ENCODE assay signal across 29 cellular contexts in genomic region chr15:60539017-60539416, GRCh38.
A peak's percentile ranks its signal among the peaks of the same experiment; 100 is the strongest.
DNase-seq lines count a peak whose midpoint lies in the region; ATAC-seq lines count a peak whose summit lies in the region.
"Had no signal": no experiment of that assay in that cellular context is flagged by ENCODE, and none has a peak within 500 bp of the region (broad histone marks: within the 10 kb centered on the region; RNA-seq: fewer than 3 reads in every experiment).

No MANE protein-coding gene starts in this region.

- H3K4me1 ChIP-seq in CD4-positive, CD25-positive, alpha-beta regulatory T cell (ENCODE audit: control insufficient read depth, insufficient read depth, low read length, poor library complexity, severe bottlenecking) = peaks cover 95% of the 10 kb centered on the region
- H3K4me1 ChIP-seq in CD8-positive, alpha-beta memory T cell (ENCODE audit: insufficient read depth, low read length) = peaks cover 91% of the 10 kb centered on the region
- H3K4me1 ChIP-seq: BE2C had no signal

- no peaks in the 10 kb centered on the region for H3K9me3 Mint-ChIP-seq in CD4-positive, CD25-positive, alpha-beta regulatory T cell
- no peaks in the 10 kb centered on the region for H3K9me3 Mint-ChIP-seq in CD8-positive, alpha-beta memory T cell
- no peaks in the 10 kb centered on the region for H3K9me3 Mint-ChIP-seq in activated CD4-positive, alpha-beta memory T cell treated with anti-CD3 and anti-CD28 coated beads, Interleukin-2, amount 10 ng/mL, durations not matched to agents 7 days and 5 days
- H3K9me3 Mint-ChIP-seq in immature natural killer cell = no peaks in the 10 kb centered on the region
- H3K9me3 Mint-ChIP-seq: activated naive CD4-positive, alpha-beta T cell treated with anti-CD3 and anti-CD28 coated beads for 36 hours had no signal

- H3K27ac Mint-ChIP-seq in CD4-positive, CD25-positive, alpha-beta regulatory T cell = peak overlapping the region; percentile 63 to 89 (median 75)
- peak overlapping the region; percentile 52 to 99 (median 90) for H3K27ac Mint-ChIP-seq in CD8-positive, alpha-beta memory T cell
- H3K27ac Mint-ChIP-seq in activated CD4-positive, alpha-beta memory T cell treated with anti-CD3 and anti-CD28 coated beads, Interleukin-2, amount 10 ng/mL, durations not matched to agents 7 days and 5 days = peak overlapping the region; percentile 86
- peak overlapping the region; percentile 92 to 99 (median 96) for H3K27ac Mint-ChIP-seq in immature natural killer cell

- H3K4me3 Mint-ChIP-seq in CD4-positive, CD25-positive, alpha-beta regulatory T cell = peak overlapping the region in 3 of 4 donors; percentile 49 to 67 (median 57)
- H3K4me3 Mint-ChIP-seq in CD8-positive, alpha-beta memory T cell = peak overlapping the region; percentile 25 to 79 (median 61)
- no peak overlapping the region for H3K4me3 Mint-ChIP-seq in activated CD4-positive, alpha-beta memory T cell treated with anti-CD3 and anti-CD28 coated beads, Interleukin-2, amount 10 ng/mL, durations not matched to agents 7 days and 5 days
- H3K4me3 Mint-ChIP-seq in immature natural killer cell = peak overlapping the region; percentile 67 to 90 (median 80)

- peaks cover 15% of the 10 kb centered on the region for H3K36me3 ChIP-seq in CD4-positive, CD25-positive, alpha-beta regulatory T cell (ENCODE audit: control insufficient read depth, insufficient read depth, low read length)
- no peaks in the 10 kb centered on the region for H3K36me3 ChIP-seq in CD8-positive, alpha-beta memory T cell (ENCODE audit: insufficient read depth, low read length)
- H3K36me3 ChIP-seq: BE2C, brain microvascular endothelial cell, gastroesophageal sphincter, lower lobe of right lung, pancreas, uterus had no signal

- H3K27ac ChIP-seq in CD4-positive, CD25-positive, alpha-beta regulatory T cell (ENCODE audit: insufficient read depth, low read length, poor library complexity, severe bottlenecking) = peak overlapping the region; percentile 62
- no peak overlapping the region for H3K27ac ChIP-seq in CD8-positive, alpha-beta memory T cell (ENCODE audit: low read depth, low read length)
- H3K27ac ChIP-seq: brain microvascular endothelial cell, gastroesophageal sphincter, lower lobe of right lung, pancreas, uterus had no signal

- POLR2A ChIA-PET in CD8-positive, alpha-beta memory T cell (lab: Charles Lee) = interaction anchor here (0.5 to 1.0 kb wide), 2 partner anchors 11 to 40 kb away, joined by 3 to 4 read pairs; no protein-coding TSS in a partner anchor
- POLR2A ChIA-PET in activated CD4-positive, alpha-beta memory T cell treated with anti-CD3 and anti-CD28 coated beads, Interleukin-2, amount 10 ng/mL, durations not matched to agents 7 days and 5 days (lab: Charles Lee) = interaction anchor here (0.9 to 10.0 kb wide), 7 partner anchors 8 to 51 kb away, joined by 3 to 231 read pairs (median 14); no protein-coding TSS in a partner anchor

- H3K27me3 ChIP-seq in CD4-positive, CD25-positive, alpha-beta regulatory T cell (ENCODE audit: control insufficient read depth, insufficient read depth, low read length) = no peaks in the 10 kb centered on the region
- no peaks in the 10 kb centered on the region for H3K27me3 ChIP-seq in CD8-positive, alpha-beta memory T cell (ENCODE audit: insufficient read depth, low read length, poor library complexity, severe bottlenecking)
- H3K27me3 ChIP-seq: BE2C, brain microvascular endothelial cell, gastroesophageal sphincter, pancreas, uterus had no signal

- CTCF ChIA-PET in CD8-positive, alpha-beta memory T cell (lab: Charles Lee) = interaction anchor here (0.6 to 2.6 kb wide), 2 partner anchors 19 to 23 kb away, joined by 3 to 15 read pairs; no protein-coding TSS in a partner anchor
- CTCF ChIA-PET in activated CD4-positive, alpha-beta memory T cell treated with anti-CD3 and anti-CD28 coated beads, Interleukin-2, amount 10 ng/mL, durations not matched to agents 7 days and 5 days (lab: Charles Lee) = interaction anchor here (4.0 kb wide), 1 partner anchor 18 kb away, joined by 21 read pairs; no protein-coding TSS in a partner anchor

- H3K9me3 ChIP-seq in CD4-positive, CD25-positive, alpha-beta regulatory T cell (ENCODE audit: control insufficient read depth in 2 of 2, low read length in 2 of 2) = no peaks in the 10 kb centered on the region
- no peaks in the 10 kb centered on the region for H3K9me3 ChIP-seq in CD8-positive, alpha-beta memory T cell (ENCODE audit: low read length)
- H3K9me3 ChIP-seq: BE2C, gastroesophageal sphincter, lower lobe of right lung, pancreas, uterus had no signal

- peaks cover 2% of the 10 kb centered on the region for H3K36me3 Mint-ChIP-seq in CD4-positive, CD25-positive, alpha-beta regulatory T cell
- H3K36me3 Mint-ChIP-seq in CD8-positive, alpha-beta memory T cell = peaks cover 0 to 37% (median 3%) of the 10 kb centered on the region in 3 donors
- H3K36me3 Mint-ChIP-seq in activated CD4-positive, alpha-beta memory T cell treated with anti-CD3 and anti-CD28 coated beads, Interleukin-2, amount 10 ng/mL, durations not matched to agents 7 days and 5 days (ENCODE audit: low read depth) = peaks cover 46% of the 10 kb centered on the region
- H3K36me3 Mint-ChIP-seq in immature natural killer cell = no peaks in the 10 kb centered on the region

- peaks cover 33 to 97% (median 87%) of the 10 kb centered on the region in 4 donors for H3K4me1 Mint-ChIP-seq in CD4-positive, CD25-positive, alpha-beta regulatory T cell
- H3K4me1 Mint-ChIP-seq in CD8-positive, alpha-beta memory T cell = peaks cover 93 to 99% (median 98%) of the 10 kb centered on the region in 3 donors
- peaks cover 82% of the 10 kb centered on the region for H3K4me1 Mint-ChIP-seq in activated CD4-positive, alpha-beta memory T cell treated with anti-CD3 and anti-CD28 coated beads, Interleukin-2, amount 10 ng/mL, durations not matched to agents 7 days and 5 days
- H3K4me1 Mint-ChIP-seq in immature natural killer cell = peaks cover 97 to 100% of the 10 kb centered on the region in 2 donors

- no peaks in the 10 kb centered on the region for H3K27me3 Mint-ChIP-seq in CD4-positive, CD25-positive, alpha-beta regulatory T cell
- H3K27me3 Mint-ChIP-seq in CD8-positive, alpha-beta memory T cell = no peaks in the 10 kb centered on the region
- no peaks in the 10 kb centered on the region for H3K27me3 Mint-ChIP-seq in activated CD4-positive, alpha-beta memory T cell treated with anti-CD3 and anti-CD28 coated beads, Interleukin-2, amount 10 ng/mL, durations not matched to agents 7 days and 5 days
- H3K27me3 Mint-ChIP-seq in immature natural killer cell (ENCODE audit: low read depth in 3 of 3) = peaks cover 4 to 14% (median 7%) of the 10 kb centered on the region in 3 donors

- DNase-seq in CD4-positive, CD25-positive, alpha-beta regulatory T cell = no peak
- DNase-seq in CD8-positive, alpha-beta memory T cell = no peak
- DNase-seq in activated CD4-positive, alpha-beta memory T cell treated with anti-CD3 and anti-CD28 coated beads, Interleukin-2, amount 10 ng/mL, durations not matched to agents 7 days and 5 days = no peak
- no peak for DNase-seq in immature natural killer cell
- no peak for DNase-seq in NCI-H128 (lab: John Stamatoyannopoulos, UW; ENCODE audit: unreplicated experiment)
- DNase-seq in NCI-H146 treated with DMSO at 0.1 percent for 48 hours (lab: John Stamatoyannopoulos, UW; ENCODE audit: unreplicated experiment) = no peak
- DNase-seq: ACHN; activated naive CD4-positive, alpha-beta T cell treated with anti-CD3 and anti-CD28 coated beads for 36 hours; activated T-cell treated with anti-CD3 and anti-CD28 coated beads, Interleukin-2, amount 50 U/mL, for 1 hour; amygdala; BE2C; brain microvascular endothelial cell; COR-L47; DMS53; hippocampal formation; lower lobe of right lung; NCI-H1092 treated with DMSO at 0.1 percent for 48 hours; NCI-H187 treated with DMSO at 0.1 percent for 48 hours; NCI-H510A treated with DMSO at 0.1 percent for 48 hours; OCI-M1; pancreas; small intestine; stimulated activated naive CD4-positive, alpha-beta T cell treated with Interleukin-2 at 50 U/mL for 16 hours; T-helper 2 cell; uterus had no signal

- no peak for ATAC-seq in CD4-positive, CD25-positive, alpha-beta regulatory T cell (ENCODE audit: low read depth in 2 of 2)
- ATAC-seq in HG02623 (IDR thresholded peaks at IDR 0.05; ENCODE audit: unreplicated experiment) = no peak
- ATAC-seq: activated CD4-positive, CD25-positive, alpha-beta regulatory T cell treated with anti-CD3 and anti-CD28 coated beads, Interleukin-2, amount 50 U/mL, for 24 hours; gastroesophageal sphincter; K562; lower lobe of right lung; pancreas had no signal

- peak overlapping the region; percentile 78 for H3K4me3 ChIP-seq in CD4-positive, CD25-positive, alpha-beta regulatory T cell (ENCODE audit: low read depth, low read length)
- H3K4me3 ChIP-seq in CD8-positive, alpha-beta memory T cell (ENCODE audit: low read length) = no peak overlapping the region
- H3K4me3 ChIP-seq: gastroesophageal sphincter, K562, lower lobe of right lung, pancreas, uterus had no signal
